ENCODE assay signal across 8 cellular contexts in the genomic region with DNA sequence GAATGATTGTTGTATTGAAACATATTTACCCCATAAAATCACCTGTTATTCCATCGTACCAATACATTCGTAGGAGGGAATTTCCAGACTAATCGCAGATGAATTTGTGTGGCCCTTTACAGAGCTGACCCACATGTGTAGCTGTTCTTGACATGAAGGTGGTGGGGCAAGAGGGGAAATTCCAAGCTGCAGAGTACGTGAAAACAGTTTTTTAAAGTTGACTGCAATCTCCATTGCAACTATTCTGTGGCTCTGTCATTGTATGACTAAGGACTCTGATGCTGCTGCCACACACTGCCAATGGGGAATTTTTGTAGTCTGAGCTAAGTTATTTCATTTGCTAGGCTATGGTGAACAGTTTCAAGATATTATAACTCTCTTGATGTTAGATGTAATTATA. TPM values are rescaled to one million over a fixed set of nuclear protein-coding genes. Genes with fewer than 3 reads are reported as not detected.
DNase-seq lines count a peak whose midpoint lies in the region; ATAC-seq and FAIRE-seq lines count a peak whose summit lies in the region.

No MANE protein-coding gene starts in this region.

- FAIRE-seq in frontal cortex (lab: Jason Lieb, UNC) = no peak

- intact Hi-C loops in Right ventricle myocardium inferior (cut with DNase I) = loop anchor here (5.0 kb wide), 1 partner anchor 407 kb away; no protein-coding TSS in a partner anchor

- ATAC-seq in GM18508 (IDR thresholded peaks at IDR 0.05; ENCODE audit: insufficient read depth, unreplicated experiment) (peak; percentile 60), GM21515 (IDR thresholded peaks at IDR 0.05; ENCODE audit: unreplicated experiment) (peak; percentile 54), HG03469 (IDR thresholded peaks at IDR 0.05; ENCODE audit: unreplicated experiment) (peak; percentile 62), Right ventricle myocardium inferior (no peak)

- peak; percentile 33 for DNase-seq in iris pigment epithelial cell (ENCODE audit: low read depth)
- DNase-seq in frontal cortex (ENCODE audit: low spot score in 2 of 2) = no peak
- DNase-seq in Right ventricle myocardium inferior (ENCODE audit: missing footprints) = no peak
- no peak for DNase-seq in DMS53 treated with DMSO at 0.1 percent for 48 hours (lab: John Stamatoyannopoulos, UW; ENCODE audit: unreplicated experiment)
- no peak for DNase-seq in NK-92 (lab: John Stamatoyannopoulos, UW; ENCODE audit: unreplicated experiment)

RNA-seq across cellular contexts. Expression of a gene that starts 46.4 kb away (rescaled TPM):
- total RNA-seq in frontal cortex (1.6 TPM), Right ventricle myocardium inferior (not detected)
